In the genomic region with DNA sequence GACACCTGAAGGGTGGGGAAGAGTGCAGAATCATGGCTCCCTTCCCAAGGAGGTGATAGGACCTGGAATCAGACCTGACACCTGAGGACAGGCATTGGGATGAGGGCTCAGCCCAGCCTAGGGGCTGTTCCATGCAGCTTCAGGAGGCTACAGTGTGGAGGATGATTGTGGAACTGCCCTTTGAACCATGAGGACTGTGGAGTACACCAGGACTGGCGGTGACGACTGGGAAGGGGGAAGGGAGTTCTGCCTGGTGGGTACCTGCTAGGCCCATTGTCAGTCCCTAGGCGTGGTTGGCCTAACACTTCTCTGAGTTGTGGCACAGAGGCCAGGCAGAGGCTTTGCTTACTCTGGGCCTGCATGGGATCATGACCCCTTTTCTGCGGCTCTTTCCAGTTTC, we compare ENCODE assay signal across 10 cellular contexts.
DNase-seq lines count a peak whose midpoint lies in the region; ATAC-seq and TF ChIP-seq lines count a peak whose summit lies in the region.
"Had no signal": no experiment of that assay in that cellular context is flagged by ENCODE, and none has a peak within 500 bp of the region (broad histone marks: within the 10 kb centered on the region; RNA-seq: fewer than 3 reads in every experiment).

No MANE protein-coding gene starts in this region.

- H2AFZ ChIP-seq in H9 (ENCODE audit: low read length) = no peak overlapping the region

- H3K4me1 ChIP-seq in H9 (ENCODE audit: insufficient read depth, low read length) = no peaks in the 10 kb centered on the region

- H3K27ac Mint-ChIP-seq in H9 = peak overlapping the region; percentile 39 to 87 (median 77); a peak in 4 of 7 replicates
- peak overlapping the region; percentile 93 for H3K27ac Mint-ChIP-seq in activated CD8-positive, alpha-beta T cell treated with anti-CD3 and anti-CD28 coated beads for 36 hours
- H3K27ac Mint-ChIP-seq in immature natural killer cell = peak overlapping the region; percentile 91 to 97 (median 94)
- peak overlapping the region; percentile 97 for H3K27ac Mint-ChIP-seq in stimulated activated effector memory CD8-positive, alpha-beta T cell treated with anti-CD3 and anti-CD28 coated beads, Interleukin-12 subunit alpha, Interleukin-12 subunit beta, amount 100 ng/mL, for 72 hours
- H3K27ac Mint-ChIP-seq: dendritic cell treated with granulocyte-macrophage colony-stimulating factor and Interleukin-4, amounts not matched to agents 40 ng/mL and 50 ng/mL, for 4 days had no signal

- intact Hi-C loops in activated CD8-positive, alpha-beta T cell treated with anti-CD3 and anti-CD28 coated beads for 36 hours (cut with micrococcal nuclease) = loop anchor here (10.0 kb wide), 1 partner anchor 114 kb away; no protein-coding TSS in a partner anchor
- intact Hi-C loops in posterior vena cava (cut with DNase I) = no loop called here

- no peak overlapping the region for H2AK5ac ChIP-seq in H9 (ENCODE audit: insufficient read length, low read length)

- no CpG with 5 or more reads among the region's 4 CpGs for WGBS in H9 (ENCODE audit: extremely low coverage, insufficient read length, low lambda C conversion rate)

- DNase-seq in H9 (no peak), immature natural killer cell (no peak), SW480 (ENCODE audit: low spot score) (no peak), posterior vena cava (ENCODE audit: low spot score) (no peak), mucosa of gallbladder (ENCODE audit: low spot score) (no peak)
- no peak for DNase-seq in activated CD8-positive, alpha-beta T cell treated with anti-CD3 and anti-CD28 coated beads for 36 hours
- no peak for DNase-seq in stimulated activated effector memory CD8-positive, alpha-beta T cell treated with anti-CD3 and anti-CD28 coated beads, Interleukin-12 subunit alpha, Interleukin-12 subunit beta, amount 100 ng/mL, for 72 hours (ENCODE audit: low spot score in 2 of 2)
- DNase-seq: NCI-H748 treated with DMSO at 0.1 percent for 48 hours had no signal

- no peak overlapping the region for H2BK20ac ChIP-seq in H9 (ENCODE audit: low read depth, low read length, poor library complexity, severe bottlenecking)

- H3K23ac ChIP-seq in H9 (ENCODE audit: insufficient read length, low read depth, low read length) = no peak overlapping the region

- no peaks in the 10 kb centered on the region for H3K9me3 Mint-ChIP-seq in H9
- H3K9me3 Mint-ChIP-seq in activated CD8-positive, alpha-beta T cell treated with anti-CD3 and anti-CD28 coated beads for 36 hours = no peaks in the 10 kb centered on the region
- H3K9me3 Mint-ChIP-seq in immature natural killer cell = no peaks in the 10 kb centered on the region
- H3K9me3 Mint-ChIP-seq in stimulated activated effector memory CD8-positive, alpha-beta T cell treated with anti-CD3 and anti-CD28 coated beads, Interleukin-12 subunit alpha, Interleukin-12 subunit beta, amount 100 ng/mL, for 72 hours = no peaks in the 10 kb centered on the region
- H3K9me3 Mint-ChIP-seq: dendritic cell treated with granulocyte-macrophage colony-stimulating factor and Interleukin-4, amounts not matched to agents 40 ng/mL and 50 ng/mL, for 4 days had no signal

- H3K9ac ChIP-seq in H9 (ENCODE audit: extremely low read depth, insufficient read length, low read length) = no peak overlapping the region

- H2BK12ac ChIP-seq in H9 (ENCODE audit: insufficient read length, low read depth, low read length) = no peak overlapping the region

- H4K8ac ChIP-seq in H9 (replicated peaks; ENCODE audit: insufficient read length, low read depth, low read length) = no peak overlapping the region

- H3K4me2 ChIP-seq in H9 (ENCODE audit: insufficient read depth, insufficient read length, low read length) = no peak overlapping the region

- H2BK5ac ChIP-seq in H9 (ENCODE audit: insufficient read length, low read length) = no peak overlapping the region

- no peaks in the 10 kb centered on the region for H3K23me2 ChIP-seq in H9 (ENCODE audit: insufficient read length, low read depth, low read length, poor library complexity, severe bottlenecking)

- H3K79me2 ChIP-seq in H9 (ENCODE audit: insufficient read depth, low read length) = peaks cover 2% of the 10 kb centered on the region; the same call in 1 of the 2 replicates

- no peak overlapping the region for H2BK15ac ChIP-seq in H9 (ENCODE audit: low read depth, low read length)

- ATAC-seq in activated CD8-positive, alpha-beta T cell treated with anti-CD3 and anti-CD28 coated beads for 36 hours = no peak
- ATAC-seq in stimulated activated effector memory CD8-positive, alpha-beta T cell treated with anti-CD3 and anti-CD28 coated beads, Interleukin-12 subunit alpha, Interleukin-12 subunit beta, amount 100 ng/mL, for 72 hours = no peak
- ATAC-seq in HG03571 (IDR thresholded peaks at IDR 0.05; ENCODE audit: unreplicated experiment) = no peak

- H3K36me3 Mint-ChIP-seq in H9 (ENCODE audit: insufficient read depth in 1 of 3, low read depth in 3 of 3) = no peaks in the 10 kb centered on the region
- peaks cover 2% of the 10 kb centered on the region for H3K36me3 Mint-ChIP-seq in activated CD8-positive, alpha-beta T cell treated with anti-CD3 and anti-CD28 coated beads for 36 hours (ENCODE audit: low read depth)
- H3K36me3 Mint-ChIP-seq in immature natural killer cell = no peaks in the 10 kb centered on the region
- peaks cover 10% of the 10 kb centered on the region for H3K36me3 Mint-ChIP-seq in stimulated activated effector memory CD8-positive, alpha-beta T cell treated with anti-CD3 and anti-CD28 coated beads, Interleukin-12 subunit alpha, Interleukin-12 subunit beta, amount 100 ng/mL, for 72 hours

- no peaks in the 10 kb centered on the region for H4K20me1 ChIP-seq in H9 (ENCODE audit: control insufficient read depth, insufficient read depth, insufficient read length)

- H3K27ac ChIP-seq in H9 (ENCODE audit: insufficient read length, low read depth, low read length) = no peak overlapping the region

- H3K27me3 ChIP-seq in H9 (ENCODE audit: insufficient read depth, low read length) = no peaks in the 10 kb centered on the region

- H3K4me3 Mint-ChIP-seq in H9 (no peak overlapping the region), immature natural killer cell (peak overlapping the region in 4 of 5 donors; percentile 30 to 66 (median 59))
- no peak overlapping the region for H3K4me3 Mint-ChIP-seq in activated CD8-positive, alpha-beta T cell treated with anti-CD3 and anti-CD28 coated beads for 36 hours
- peak overlapping the region; percentile 59 for H3K4me3 Mint-ChIP-seq in stimulated activated effector memory CD8-positive, alpha-beta T cell treated with anti-CD3 and anti-CD28 coated beads, Interleukin-12 subunit alpha, Interleukin-12 subunit beta, amount 100 ng/mL, for 72 hours
- H3K4me3 Mint-ChIP-seq: dendritic cell treated with granulocyte-macrophage colony-stimulating factor and Interleukin-4, amounts not matched to agents 40 ng/mL and 50 ng/mL, for 4 days had no signal

- H4K5ac ChIP-seq in H9 (ENCODE audit: insufficient read length, low read depth, low read length) = no peak overlapping the region

- CTCF ChIA-PET in activated CD8-positive, alpha-beta T cell treated with anti-CD3 and anti-CD28 coated beads for 36 hours (lab: Charles Lee) = no interaction called here

- H3K56ac ChIP-seq in H9 (ENCODE audit: insufficient read length, low read depth, low read length) = no peak overlapping the region

- no peak overlapping the region for H4K91ac ChIP-seq in H9 (ENCODE audit: insufficient read length, low read depth, low read length)

- peaks cover 9 to 11% of the 10 kb centered on the region in 2 experiments; a peak in 2 of 4 replicates for H3K4me1 Mint-ChIP-seq in H9
- H3K4me1 Mint-ChIP-seq in activated CD8-positive, alpha-beta T cell treated with anti-CD3 and anti-CD28 coated beads for 36 hours (ENCODE audit: low read depth) = peaks cover 88% of the 10 kb centered on the region
- peaks cover 90 to 99% of the 10 kb centered on the region in 2 donors for H3K4me1 Mint-ChIP-seq in immature natural killer cell
- H3K4me1 Mint-ChIP-seq in stimulated activated effector memory CD8-positive, alpha-beta T cell treated with anti-CD3 and anti-CD28 coated beads, Interleukin-12 subunit alpha, Interleukin-12 subunit beta, amount 100 ng/mL, for 72 hours = peaks cover 97% of the 10 kb centered on the region

- H3T11ph ChIP-seq in H9 (ENCODE audit: low read length) = no peak overlapping the region

- no peak overlapping the region for H2BK120ac ChIP-seq in H9 (ENCODE audit: low read depth, low read length, poor library complexity, severe bottlenecking)

- no peak for TF ChIP-seq CTCF in H9 (conservative IDR thresholded peaks at IDR 0.05)
- TF ChIP-seq CTCF in activated CD8-positive, alpha-beta T cell treated with anti-CD3 and anti-CD28 coated beads for 36 hours (IDR thresholded peaks at IDR 0.05) = no peak

- H3K4ac ChIP-seq in H9 (ENCODE audit: low read depth, low read length) = no peak overlapping the region

- POLR2A ChIA-PET in activated CD8-positive, alpha-beta T cell treated with anti-CD3 and anti-CD28 coated beads for 36 hours (lab: Charles Lee) = interaction anchor here (1.1 to 1.3 kb wide), 2 partner anchors 10 to 59 kb away, joined by 3 read pairs; no protein-coding TSS in a partner anchor

- no peak overlapping the region for H3K18ac ChIP-seq in H9 (ENCODE audit: insufficient read length, low read depth, low read length)

- no peak overlapping the region for H3K14ac ChIP-seq in H9 (ENCODE audit: insufficient read depth, low read length)

- H3K79me1 ChIP-seq in H9 (ENCODE audit: insufficient read depth, low read depth, low read length, poor library complexity, severe bottlenecking) = no peaks in the 10 kb centered on the region

- no peaks in the 10 kb centered on the region for H3K9me3 ChIP-seq in H9 (ENCODE audit: control insufficient read depth, low read depth, low read length)

- H3K27me3 Mint-ChIP-seq in H9 (ENCODE audit: low read depth) (peaks cover 2% of the 10 kb centered on the region; the same call in 1 of the 2 replicates), immature natural killer cell (ENCODE audit: low read depth in 3 of 3) (peaks cover 0 to 2% (median 0%) of the 10 kb centered on the region in 3 donors)
- no peaks in the 10 kb centered on the region for H3K27me3 Mint-ChIP-seq in activated CD8-positive, alpha-beta T cell treated with anti-CD3 and anti-CD28 coated beads for 36 hours
- H3K27me3 Mint-ChIP-seq: dendritic cell treated with granulocyte-macrophage colony-stimulating factor and Interleukin-4, amounts not matched to agents 40 ng/mL and 50 ng/mL, for 4 days had no signal

Comparison
In these comparisons a context has a peak if more than half of its experiments do, and no peak if none do; other contexts are left out.
1. H3K4me3 Mint-ChIP-seq: peak in immature natural killer cell (4 of 5) and stimulated activated effector memory CD8-positive, alpha-beta T cell treated with anti-CD3 and anti-CD28 coated beads, Interleukin-12 subunit alpha, Interleukin-12 subunit beta, amount 100 ng/mL, for 72 hours (single experiment); none in H9 (0 of 2) and activated CD8-positive, alpha-beta T cell treated with anti-CD3 and anti-CD28 coated beads for 36 hours (single experiment).
2. Peak in every context shown above with its lines, with median percentiles within 50 percentile points of each other: H3K27ac Mint-ChIP-seq.